Comparison of ENCODE assay signal across 10 cellular contexts in genomic region chr6:78436335-78436734, GRCh38.
A peak's percentile ranks its signal among the peaks of the same experiment; 100 is the strongest.
DNase-seq lines count a peak whose midpoint lies in the region; ATAC-seq and TF ChIP-seq lines count a peak whose summit lies in the region.
"Had no signal": no experiment of that assay in that cellular context is flagged by ENCODE, and none has a peak within 500 bp of the region (broad histone marks: within the 10 kb centered on the region; RNA-seq: fewer than 3 reads in every experiment).

No MANE protein-coding gene starts in this region.

- TF ChIP-seq CTCF in DOHH2 (IDR thresholded peaks at IDR 0.05; ENCODE audit: low read depth, low read length, poor library complexity, severe bottlenecking): peak; percentile 26
- peak; percentile 26; the same call in 1 of the 2 replicates for TF ChIP-seq CTCF in WERI-Rb-1 (IDR thresholded peaks at IDR 0.05; ENCODE audit: low read depth, low read length)

- intact Hi-C loops in left colon (cut with DNase I, micrococcal nuclease): no loop called here

- H3K4me1 ChIP-seq in DOHH2 (ENCODE audit: control insufficient read depth, low read length): no peaks in the 10 kb centered on the region

- H3F3A ChIP-seq in DOHH2 (ENCODE audit: control insufficient read depth, insufficient read depth): no peaks in the 10 kb centered on the region

- H3K4me2 ChIP-seq in DOHH2 (ENCODE audit: low read length): no peak overlapping the region

- DNase-seq in WERI-Rb-1: peak; percentile 21
- no peak for DNase-seq in left colon
- DNase-seq in GDM1 (lab: John Stamatoyannopoulos, UW): no peak

- ATAC-seq in HG03460 (IDR thresholded peaks at IDR 0.05; ENCODE audit: unreplicated experiment) (peak; percentile 78), left colon (peak; percentile 44), GM18519 (IDR thresholded peaks at IDR 0.05; ENCODE audit: low FRiP score, unreplicated experiment) (no peak), HG02571 (IDR thresholded peaks at IDR 0.05; ENCODE audit: unreplicated experiment) (no peak), HG02885 (IDR thresholded peaks at IDR 0.05; ENCODE audit: poor library complexity, unreplicated experiment) (no peak)
- ATAC-seq: activated T-helper 17 cell treated with anti-CD3 and anti-CD28 coated beads, Interleukin-2, amount 50 U/mL, for 72 hours had no signal

- H3K36me3 ChIP-seq in DOHH2 (ENCODE audit: control insufficient read depth, low read length) (no peaks in the 10 kb centered on the region), WERI-Rb-1 (no peaks in the 10 kb centered on the region)
- H3K36me3 ChIP-seq: thoracic aorta had no signal

- no peak overlapping the region for H3K27ac ChIP-seq in DOHH2 (ENCODE audit: low read depth, low read length)
- no peak overlapping the region for H3K27ac ChIP-seq in WERI-Rb-1
- H3K27ac ChIP-seq: thoracic aorta had no signal

- H3K9me3 ChIP-seq in DOHH2 (ENCODE audit: control insufficient read depth, insufficient read depth, low read length): no peaks in the 10 kb centered on the region
- H3K9me3 ChIP-seq in WERI-Rb-1 (ENCODE audit: severe bottlenecking): no peaks in the 10 kb centered on the region
- H3K9me3 ChIP-seq: thoracic aorta had no signal

- H3K9me2 ChIP-seq in DOHH2 (replicated peaks; ENCODE audit: control insufficient read depth, low read length): no peaks in the 10 kb centered on the region

- no peaks in the 10 kb centered on the region for H3K79me2 ChIP-seq in DOHH2 (ENCODE audit: control insufficient read depth, low read length)

- H4K20me1 ChIP-seq in DOHH2 (ENCODE audit: control insufficient read depth, insufficient read depth, low read depth, low read length): no peaks in the 10 kb centered on the region

- H3K4me3 ChIP-seq in DOHH2 (ENCODE audit: low read length): no peak overlapping the region
- no peak overlapping the region for H3K4me3 ChIP-seq in WERI-Rb-1 (ENCODE audit: low read depth, low read length)
- H3K4me3 ChIP-seq: thoracic aorta had no signal

- H3K27me3 ChIP-seq in DOHH2 (ENCODE audit: control insufficient read depth, low read length) (no peaks in the 10 kb centered on the region), WERI-Rb-1 (ENCODE audit: insufficient read depth, low read depth, severe bottlenecking) (no peaks in the 10 kb centered on the region)

Comparison
In these comparisons a context has a peak if more than half of its experiments do, and no peak if none do; other contexts are left out.
1. ATAC-seq: peak in HG03460 (single experiment) and left colon (single experiment); none in GM18519 (single experiment), HG02571 (single experiment) and HG02885 (single experiment).